ENCODE assay signal across 26 cellular contexts in the genomic region with DNA sequence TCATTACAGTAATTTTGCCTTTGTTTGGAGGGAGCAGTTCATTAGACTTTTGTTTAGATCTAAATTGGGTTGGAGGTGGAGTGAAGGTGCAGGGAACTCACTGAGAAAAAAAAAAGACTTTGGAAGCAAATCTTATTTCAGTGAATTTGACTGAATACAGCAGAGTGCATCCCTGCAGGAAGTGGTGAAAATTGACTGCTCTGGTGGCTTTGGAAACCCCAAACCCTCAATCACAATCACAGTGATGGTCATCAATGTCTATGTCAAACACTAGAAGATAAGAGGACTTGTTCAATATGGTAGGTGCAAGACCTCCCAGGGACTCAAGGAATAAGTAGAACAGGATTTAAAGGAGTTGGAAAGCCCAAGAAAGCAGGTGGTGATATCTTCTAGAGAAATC.
"Had no signal": no experiment of that assay in that cellular context is flagged by ENCODE, and none has a peak within 500 bp of the region (broad histone marks: within the 10 kb centered on the region; RNA-seq: fewer than 3 reads in every experiment).

No MANE protein-coding gene starts in this region.

- H3K4me3 ChIP-seq: hepatocyte, left ventricle myocardium inferior, lung, neural progenitor cell, ovary, right atrium auricular region, right lobe of liver, smooth muscle cell, stomach, testis, thyroid gland, transverse colon, upper lobe of left lung, vagina had no signal

- H3K27me3 Mint-ChIP-seq: naive B cell, progenitor cell of endocrine pancreas had no signal

- H3K79me2 ChIP-seq: hepatocyte had no signal

- H3K36me3 Mint-ChIP-seq: mesothelial cell of epicardium, naive B cell, natural killer cell, neural progenitor cell had no signal

- H3K27me3 ChIP-seq: hepatocyte, neural progenitor cell, neutrophil, ovary, right atrium auricular region, right lobe of liver, stomach, testis, thyroid gland, transverse colon, upper lobe of left lung, vagina had no signal

- H3K36me3 ChIP-seq: left ventricle myocardium inferior, neural progenitor cell, neutrophil, ovary, right atrium auricular region, right lobe of liver, stomach, thyroid gland, transverse colon, upper lobe of left lung, vagina had no signal

- H2AFZ ChIP-seq: hepatocyte, neural progenitor cell had no signal

- H3K4me2 ChIP-seq: hepatocyte, neural progenitor cell, smooth muscle cell had no signal

- H3K27ac ChIP-seq: hepatocyte, left ventricle myocardium inferior, neural progenitor cell, neutrophil, ovary, right atrium auricular region, right lobe of liver, stomach, testis, thyroid gland, transverse colon, upper lobe of left lung, vagina had no signal

- H3K4me3 Mint-ChIP-seq: mesothelial cell of epicardium, natural killer cell, nephron progenitor cell, neural progenitor cell had no signal

- H3K4me1 Mint-ChIP-seq: nephron progenitor cell had no signal

- H3K9me3 Mint-ChIP-seq: mesothelial cell of epicardium, naive B cell, natural killer cell, nephron progenitor cell, neural progenitor cell had no signal

- H3K27ac Mint-ChIP-seq: mesothelial cell of epicardium, natural killer cell, nephron progenitor cell, neural progenitor cell, progenitor cell of endocrine pancreas had no signal

- H3K9ac ChIP-seq: neural progenitor cell had no signal

- ATAC-seq: natural killer cell, right lobe of liver had no signal

- H3K9me3 ChIP-seq: left ventricle myocardium inferior, neutrophil, ovary, right atrium auricular region, right lobe of liver, stomach, testis, thyroid gland, transverse colon, upper lobe of left lung, vagina had no signal

- DNase-seq: islet precursor cell; left ventricle myocardium inferior; mesendoderm; naive B cell; natural killer cell; nephron progenitor cell; occipital lobe; ovary; right lobe of liver; stimulated activated CD4-positive, alpha-beta T cell treated with anti-CD3 and anti-CD28 coated beads, Interleukin-1b, Interleukin-23, amount 100 ng/mL, for 48 hours; stimulated activated CD4-positive, alpha-beta T cell treated with anti-CD3 and anti-CD28 coated beads, Interleukin-2, amount 100 ng/mL, for 48 hours; stimulated activated naive CD4-positive, alpha-beta T cell; stomach; testis; thyroid gland; transverse colon; upper lobe of left lung had no signal

- H3K4me1 ChIP-seq: neural progenitor cell, right atrium auricular region, right lobe of liver, stomach, testis, thyroid gland, transverse colon, upper lobe of left lung, vagina had no signal
